In genomic region chr4:19402666-19403065, GRCh38 we compare ENCODE assay signal across 23 cellular contexts.
"Had no signal": no experiment of that assay in that cellular context is flagged by ENCODE, and none has a peak within 500 bp of the region (broad histone marks: within the 10 kb centered on the region; RNA-seq: fewer than 3 reads in every experiment).

No MANE protein-coding gene starts in this region.

- DNase-seq: activated CD4-positive, alpha-beta memory T cell treated with anti-CD3 and anti-CD28 coated beads for 36 hours; activated CD4-positive, alpha-beta T cell treated with anti-CD3 and anti-CD28 coated beads for 48 hours; activated CD8-positive, alpha-beta memory T cell treated with anti-CD3 and anti-CD28 coated beads, Interleukin-2, amount 50 U/mL, for 48 hours; activated gamma-delta T cell; activated naive CD4-positive, alpha-beta T cell treated with anti-CD3 and anti-CD28 coated beads, Interleukin-2, amount 50 U/mL, for 16 hours; activated T-cell treated with anti-CD3 and anti-CD28 coated beads, Interleukin-2, amount 50 U/mL, for 24 hours; amniotic stem cell; caudate nucleus; cortex of kidney; effector memory CD8-positive, alpha-beta T cell; erythroblast; hippocampal formation; kidney; left colon; stimulated activated naive CD4-positive, alpha-beta T cell; T-helper 17 cell; T1000; testis; transverse colon; WERI-Rb-1 had no signal

- FAIRE-seq: astrocyte, kidney had no signal

- H3K4me3 ChIP-seq: gastroesophageal sphincter, right atrium auricular region, testis, transverse colon had no signal

- H3K27me3 ChIP-seq: gastroesophageal sphincter, right atrium auricular region, testis, transverse colon had no signal

- H3K27ac ChIP-seq: gastroesophageal sphincter, right atrium auricular region, testis, transverse colon, WERI-Rb-1 had no signal

- H3K4me1 ChIP-seq: gastroesophageal sphincter, right atrium auricular region, testis, transverse colon had no signal

- H3K36me3 ChIP-seq: gastroesophageal sphincter, right atrium auricular region, transverse colon, WERI-Rb-1 had no signal

- H3K9me3 ChIP-seq: gastroesophageal sphincter, right atrium auricular region, testis, transverse colon had no signal
